Comparison of ENCODE assay signal across 8 cellular contexts in genomic region chr19:17555929-17556813, GRCh38. TPM values are rescaled to one million over a fixed set of nuclear protein-coding genes. Genes with fewer than 3 reads are reported as not detected.
DNase-seq lines count a peak whose midpoint lies in the region; ATAC-seq lines count a peak whose summit lies in the region.

No MANE protein-coding gene starts in this region.

- peaks cover 13% of the 10 kb centered on the region for H3K4me1 ChIP-seq in effector memory CD4-positive, alpha-beta T cell (ENCODE audit: control insufficient read depth, insufficient read depth, low read length, poor library complexity, severe bottlenecking)

- peak overlapping the region; percentile 57 for H3K27ac ChIP-seq in effector memory CD4-positive, alpha-beta T cell (ENCODE audit: insufficient read depth, low read length, poor library complexity, severe bottlenecking)

- peak overlapping the region; percentile 91 for H3K4me3 ChIP-seq in effector memory CD4-positive, alpha-beta T cell (ENCODE audit: insufficient read depth, low read depth, low read length, poor library complexity, severe bottlenecking)

- peaks cover 18% of the 10 kb centered on the region for H3K36me3 Mint-ChIP-seq in T-helper 2 cell treated with Interferon-gamma antibody and Interleukin-4, amounts not matched to agents 5 μg/mL and 100 μg/mL, for 36 hours (ENCODE audit: low read depth)
- peaks cover 17% of the 10 kb centered on the region for H3K36me3 Mint-ChIP-seq in memory B cell

- no peaks in the 10 kb centered on the region for H3K27me3 Mint-ChIP-seq in T-helper 2 cell treated with Interferon-gamma antibody and Interleukin-4, amounts not matched to agents 5 μg/mL and 100 μg/mL, for 36 hours (ENCODE audit: low read depth)
- no peaks in the 10 kb centered on the region for H3K27me3 Mint-ChIP-seq in memory B cell

- no peaks in the 10 kb centered on the region for H3K9me3 ChIP-seq in effector memory CD4-positive, alpha-beta T cell (ENCODE audit: control insufficient read depth, low read length)

- no peaks in the 10 kb centered on the region for H3K9me3 Mint-ChIP-seq in T-helper 2 cell treated with Interferon-gamma antibody and Interleukin-4, amounts not matched to agents 5 μg/mL and 100 μg/mL, for 36 hours
- H3K9me3 Mint-ChIP-seq in memory B cell: no peaks in the 10 kb centered on the region

- ATAC-seq in GM21390 (IDR thresholded peaks at IDR 0.05; ENCODE audit: unreplicated experiment) (peak; percentile 16), memory B cell (ENCODE audit: low read depth) (peak; percentile 1)

- DNase-seq in Daoy (ENCODE audit: low read depth) (peak; percentile 49), HUDEP-2 (lab: John Stamatoyannopoulos, UW; ENCODE audit: unreplicated experiment in 76 of 76) (peak in 60 of 76 experiments; percentile 13 to 72 (median 58)), memory B cell (ENCODE audit: low spot score in 2 of 2) (no peak), NCI-H1436 treated with DMSO at 0.1 percent for 48 hours (lab: John Stamatoyannopoulos, UW) (no peak)
- DNase-seq in T-helper 2 cell treated with Interferon-gamma antibody and Interleukin-4, amounts not matched to agents 5 μg/mL and 100 μg/mL, for 36 hours (ENCODE audit: low spot score): peak; percentile 15
- peak in 1 of 3 donors; percentile 23 for DNase-seq in effector memory CD4-positive, alpha-beta T cell
- peak; percentile 57 for DNase-seq in stimulated activated CD8-positive, alpha-beta memory T cell treated with anti-CD3 and anti-CD28 coated beads, Interleukin-4, amount 100 ng/mL, for 48 hours

- peaks cover 17% of the 10 kb centered on the region for H3K36me3 ChIP-seq in effector memory CD4-positive, alpha-beta T cell (ENCODE audit: control insufficient read depth, insufficient read depth, low read length)

- no peaks in the 10 kb centered on the region for H3K27me3 ChIP-seq in effector memory CD4-positive, alpha-beta T cell (replicated peaks; ENCODE audit: control insufficient read depth, insufficient read depth, low read length, poor library complexity, severe bottlenecking)

- H3K27ac Mint-ChIP-seq in T-helper 2 cell treated with Interferon-gamma antibody and Interleukin-4, amounts not matched to agents 5 μg/mL and 100 μg/mL, for 36 hours: peak overlapping the region; percentile 76
- peak overlapping the region; percentile 60 for H3K27ac Mint-ChIP-seq in memory B cell

- peaks cover 12% of the 10 kb centered on the region for H3K4me1 Mint-ChIP-seq in T-helper 2 cell treated with Interferon-gamma antibody and Interleukin-4, amounts not matched to agents 5 μg/mL and 100 μg/mL, for 36 hours (ENCODE audit: low read depth)
- peaks cover 8% of the 10 kb centered on the region for H3K4me1 Mint-ChIP-seq in memory B cell

- H3K4me3 Mint-ChIP-seq in T-helper 2 cell treated with Interferon-gamma antibody and Interleukin-4, amounts not matched to agents 5 μg/mL and 100 μg/mL, for 36 hours: peak overlapping the region; percentile 90
- H3K4me3 Mint-ChIP-seq in memory B cell: peak overlapping the region; percentile 88

RNA-seq across cellular contexts. Expression of gene COLGALT1, which starts 0.7 kb away (rescaled TPM):
- total RNA-seq in Daoy (2014; rRNA removed; shearing (Covaris generic)): 58.8 and 60.5 TPM in 2 replicates

RNA-seq across cellular contexts. Expression of gene PGLS, which starts 44.7 kb away (rescaled TPM):
- total RNA-seq in Daoy (2014; rRNA removed; shearing (Covaris generic)): 40.8 and 95.0 TPM in 2 replicates

Comparison
In these comparisons a context has a peak if more than half of its experiments do, and no peak if none do; other contexts are left out.
1. DNase-seq: peak in Daoy (single experiment), HUDEP-2 (60 of 76), T-helper 2 cell treated with Interferon-gamma antibody and Interleukin-4, amounts not matched to agents 5 μg/mL and 100 μg/mL, for 36 hours (single experiment) and stimulated activated CD8-positive, alpha-beta memory T cell treated with anti-CD3 and anti-CD28 coated beads, Interleukin-4, amount 100 ng/mL, for 48 hours (single experiment); none in memory B cell (0 of 2) and NCI-H1436 treated with DMSO at 0.1 percent for 48 hours (single experiment).